8 cellular contexts compared by ENCODE assay signal in genomic region chr6:138499303-138499991, GRCh38. TPM values are rescaled to one million over a fixed set of nuclear protein-coding genes. Genes with fewer than 3 reads are reported as not detected.
DNase-seq lines count a peak whose midpoint lies in the region; ATAC-seq, FAIRE-seq and TF ChIP-seq lines count a peak whose summit lies in the region.

TSS of gene NHSL1 (minus strand) at chr6:138499494. CDS start at chr6:138499290, 204 bp downstream.

- TF ChIP-seq RAD21 in HepG2 (CRISPR knock-in tag; IDR thresholded peaks at IDR 0.05) = no peak

- FAIRE-seq in HepG2 (lab: Jason Lieb, UNC) = peak; percentile 52

- ATAC-seq in GM21423 (IDR thresholded peaks at IDR 0.05; ENCODE audit: unreplicated experiment) = peak; percentile 94
- peak; percentile 76 for ATAC-seq in HepG2

- TF ChIP-seq EP300 in HepG2 (IDR thresholded peaks at IDR 0.05; ENCODE audit: low read depth in 2 of 2, low read length in 2 of 2) (peak in 1 of 2 experiments; percentile 52; a peak in 2 of 4 replicates), HepG2 (CRISPR knock-in tag; IDR thresholded peaks at IDR 0.05; ENCODE audit: borderline replicate concordance) (no peak)

- H3K4me1 Mint-ChIP-seq in MCF 10A (ENCODE audit: insufficient read depth, unreplicated experiment) = peaks cover 8% of the 10 kb centered on the region

- peak within 1 kb of the TSS; percentile 66 for H3K9ac ChIP-seq in HepG2 (ENCODE audit: insufficient read depth, low read depth, low read length)

- H3K27me3 Mint-ChIP-seq in MCF 10A (ENCODE audit: insufficient read depth, unreplicated experiment) = no peaks in the 10 kb centered on the region

- no peaks in the 10 kb centered on the region; a peak in 1 of 5 replicates for H3K27me3 ChIP-seq in HepG2 (ENCODE audit: control insufficient read depth in 1 of 2, insufficient read depth in 2 of 2, low read length in 2 of 2)
- H3K27me3 ChIP-seq in SJCRH30 = no peaks in the 10 kb centered on the region
- H3K27me3 ChIP-seq in osteoblast (ENCODE audit: insufficient read depth, low read length) = no peaks in the 10 kb centered on the region

- peak; percentile 61 to 86; a peak in 3 of 4 replicates for TF ChIP-seq POLR2A in HepG2 (IDR thresholded peaks at IDR 0.05; ENCODE audit: insufficient read depth in 1 of 2, low read depth in 2 of 2, low read length in 2 of 2)

- in situ Hi-C loops in HepG2 (cut with HindIII; ENCODE audit: extremely low pct_ligation_motif_present, low pct_unique_long_range_greater_than_20kb) = no loop called here

- H3K36me3 Mint-ChIP-seq in MCF 10A (ENCODE audit: insufficient read depth, unreplicated experiment) = no peaks in the 10 kb centered on the region

- H3K9me3 Mint-ChIP-seq in MCF 10A (ENCODE audit: unreplicated experiment) = no peaks in the 10 kb centered on the region

- H3K36me3 ChIP-seq in HepG2 (replicated peaks in 1 of 2; ENCODE audit: control insufficient read depth in 1 of 2, insufficient read depth in 2 of 2, low read length in 2 of 2) (peaks cover 5 to 14% of the 10 kb centered on the region in 2 experiments), SJCRH30 (no peaks in the 10 kb centered on the region), osteoblast (ENCODE audit: insufficient read depth, low read length) (no peaks in the 10 kb centered on the region)

- H3K9me3 ChIP-seq in HepG2 (ENCODE audit: low read length) = no peaks in the 10 kb centered on the region
- H3K9me3 ChIP-seq in SJCRH30 (replicated peaks) = no peaks in the 10 kb centered on the region
- no peaks in the 10 kb centered on the region for H3K9me3 ChIP-seq in osteoblast (ENCODE audit: low read depth, low read length)

- H4K20me1 ChIP-seq in HepG2 (ENCODE audit: insufficient read depth, low read length) = peaks cover 8% of the 10 kb centered on the region; the same call in 1 of the 2 replicates
- no peaks in the 10 kb centered on the region for H4K20me1 ChIP-seq in osteoblast (ENCODE audit: insufficient read depth, low read length)

- H3K27ac Mint-ChIP-seq in MCF 10A (ENCODE audit: low read depth, unreplicated experiment) = peak within 1 kb of the TSS; percentile 6

- CTCF ChIA-PET in MCF 10A (lab: Yijun Ruan, JAX) = interaction anchor here (0.8 to 3.1 kb wide), 4 partner anchors 8 to 497 kb away, joined by 3 to 15 read pairs (median 7); no protein-coding TSS in a partner anchor
- CTCF ChIA-PET in HepG2 (lab: Yijun Ruan, JAX; ENCODE audit: low intra/inter-chr PET ratio, low total read pairs) = no interaction called here

- peaks cover 88% of the 10 kb centered on the region for H3K79me2 ChIP-seq in HepG2 (ENCODE audit: insufficient read depth, low read length)
- H3K79me2 ChIP-seq in osteoblast (ENCODE audit: insufficient read depth, low read length) = no peaks in the 10 kb centered on the region

- H3K4me3 Mint-ChIP-seq in MCF 10A (ENCODE audit: unreplicated experiment) = no peak within 1 kb of the TSS

- H2AFZ ChIP-seq in HepG2 (ENCODE audit: low read length) = no peak within 1 kb of the TSS
- no peak within 1 kb of the TSS for H2AFZ ChIP-seq in osteoblast (ENCODE audit: low read length)

- peak within 1 kb of the TSS; percentile 68 for H3K4me2 ChIP-seq in HepG2 (ENCODE audit: low read depth, low read length)
- no peak within 1 kb of the TSS for H3K4me2 ChIP-seq in osteoblast (ENCODE audit: insufficient read depth, low read length)

- H3K4me3 ChIP-seq in HepG2 (replicated peaks in 1 of 3; ENCODE audit: insufficient read depth in 1 of 3, low read depth in 2 of 3, low read length in 3 of 3) (peak within 1 kb of the TSS; percentile 63 to 86 (median 75)), SJCRH30 (no peak within 1 kb of the TSS), osteoblast (ENCODE audit: insufficient read depth, low read length) (no peak within 1 kb of the TSS)

- TF ChIP-seq CTCF in MCF 10A (IDR thresholded peaks at IDR 0.05; ENCODE audit: unreplicated experiment) = no peak
- 0 out of 2 replicates have a peak, but pooled peaks have one; percentile 4 for TF ChIP-seq CTCF in HepG2 (CRISPR knock-in tag; IDR thresholded peaks at IDR 0.05)
- TF ChIP-seq CTCF in osteoblast (IDR thresholded peaks at IDR 0.05; ENCODE audit: extremely low read depth, low read depth, low read length) = no peak

- H3K4me1 ChIP-seq in HepG2 (ENCODE audit: insufficient read depth, low read length) = peaks cover 89% of the 10 kb centered on the region
- no peaks in the 10 kb centered on the region for H3K4me1 ChIP-seq in SJCRH30
- H3K4me1 ChIP-seq in osteoblast (ENCODE audit: insufficient read depth, low read length) = no peaks in the 10 kb centered on the region

- intact Hi-C loops in MCF 10A (cut with micrococcal nuclease) (no loop called here), HepG2 (cut with micrococcal nuclease; ENCODE audit: unreplicated experiment) (loop anchor here (2.0 kb wide), 1 partner anchor 23 kb away; no protein-coding TSS in a partner anchor)

- DNase-seq in DMS 273 treated with DMSO at 0.1 percent for 48 hours (lab: John Stamatoyannopoulos, UW) (peak; percentile 97), HT-29 (ENCODE audit: low spot score) (no peak), MCF 10A (ENCODE audit: unreplicated experiment) (no peak), HepG2 (ENCODE audit: low spot score) (peak; percentile 84), SJCRH30 (no peak), osteoblast (ENCODE audit: insufficient read length, low spot score, missing footprints) (no peak)
- DNase-seq in activated naive CD4-positive, alpha-beta T cell treated with Interleukin-2 at 50 U/mL for 16 hours = no peak

- peak within 1 kb of the TSS; percentile 70 for H3K27ac ChIP-seq in HepG2 (ENCODE audit: extremely low read length, insufficient read depth, low read length)
- H3K27ac ChIP-seq in SJCRH30 = no peak within 1 kb of the TSS
- H3K27ac ChIP-seq in osteoblast (ENCODE audit: low read depth, low read length) = no peak within 1 kb of the TSS

- POLR2A ChIA-PET in MCF 10A (lab: Yijun Ruan, JAX) = interaction anchor here (1.1 kb wide), 1 partner anchor 94 kb away, joined by 3 read pairs; no protein-coding TSS in a partner anchor
- POLR2A ChIA-PET in HepG2 (lab: Yijun Ruan, JAX) = interaction anchor here (0.9 to 2.3 kb wide), 7 partner anchors 8 to 73 kb away, joined by 3 to 9 read pairs (median 3); no protein-coding TSS in a partner anchor

- BruUV-seq in MCF 10A (replicated peaks; lab: Mats Ljungman, UMichigan) (no TSS peak), HepG2 (replicated peaks; lab: Mats Ljungman, UMichigan) (no TSS peak)

- WGBS in HepG2 (ENCODE audit: low lambda C conversion rate) = 3% methylated on average over 8 of the region's 8 CpGs

TF ChIP-seq in HepG2, 621 proteins besides CTCF, POLR2A, EP300 and RAD21 (continues in another document):
- TF ChIP-seq HMGA1 (CRISPR knock-in tag; conservative IDR thresholded peaks at IDR 0.05) = no peak
- TF ChIP-seq ZBED4 (CRISPR knock-in tag; IDR thresholded peaks at IDR 0.05; ENCODE audit: borderline replicate concordance) = no peak
- TF ChIP-seq NFKBIZ (CRISPR knock-in tag; IDR thresholded peaks at IDR 0.05) = no peak

RNA-seq across cellular contexts. Expression of gene NHSL1, which starts in this region (rescaled TPM):
- total RNA-seq in HT-29 (2014; rRNA removed; shearing (Covaris generic)) = 14.1 and 15.6 TPM in 2 replicates
- 23.9 and 32.1 TPM in 2 replicates for total RNA-seq in MCF 10A (2022)
- total RNA-seq in HepG2 (2016; rRNA removed; fragmentation: Illumina TruSeq; extraction: Trizol) = 53.6 and 59.5 TPM in 2 replicates
- 19.0 and 21.3 TPM in 2 replicates for total RNA-seq in HepG2 (2016; cell fraction: cytosol; rRNA removed; fragmentation: Illumina TruSeq; extraction: Trizol; ENCODE audit: low read depth)
- 55.9 and 56.5 TPM in 2 replicates for total RNA-seq in HepG2 (2016; cell fraction: insoluble cytoplasmic fraction; rRNA removed; fragmentation: Illumina TruSeq; extraction: Trizol)
- 22.2 and 23.0 TPM in 2 replicates for total RNA-seq in HepG2 (2016; cell fraction: membrane; rRNA removed; fragmentation: Illumina TruSeq; extraction: Trizol)
- total RNA-seq in HepG2 (2016; cell fraction: nucleus; rRNA removed; fragmentation: Illumina TruSeq; extraction: Trizol) = 124 and 133 TPM in 2 replicates
- polyA plus RNA-seq in HepG2 (2011; rRNA removed) = 22.6 and 24.9 TPM in 2 replicates
- polyA plus RNA-seq in HepG2 (2011; cell fraction: cytosol; rRNA removed) = 11.6 and 12.3 TPM in 2 replicates
- polyA plus RNA-seq in HepG2 (2011; cell fraction: nucleus; rRNA removed) = 42.8 and 45.1 TPM in 2 replicates
- polyA plus RNA-seq in HepG2 (2012) = 23.2 and 25.7 TPM in 2 replicates
- polyA plus RNA-seq in HepG2 (2016; cell fraction: cytosol; fragmentation: Illumina TruSeq; extraction: Trizol; ENCODE audit: low read depth) = 3.5 and 3.8 TPM in 2 replicates
- polyA plus RNA-seq in HepG2 (2016; cell fraction: insoluble cytoplasmic fraction; fragmentation: Illumina TruSeq; extraction: Trizol; ENCODE audit: low read depth) = 20.6 and 26.3 TPM in 2 replicates
- 6.4 and 7.5 TPM in 2 replicates for polyA plus RNA-seq in HepG2 (2016; cell fraction: membrane; fragmentation: Illumina TruSeq; extraction: Trizol; ENCODE audit: low read depth)
- polyA plus RNA-seq in HepG2 (2016; cell fraction: nucleus; fragmentation: Illumina TruSeq; extraction: Trizol; ENCODE audit: insufficient read depth, low read depth) = 67.3 and 71.2 TPM in 2 replicates
- polyA minus RNA-seq in HepG2 (2011; rRNA and poly(A)+ RNA removed; ENCODE audit: low replicate concordance) = 4.6 and 265 TPM in 2 replicates
- polyA minus RNA-seq in HepG2 (2011; cell fraction: cytosol; rRNA and poly(A)+ RNA removed) = 58.2 and 64.4 TPM in 2 replicates
- 179 and 208 TPM in 2 replicates for polyA minus RNA-seq in HepG2 (2011; cell fraction: nucleus; rRNA and poly(A)+ RNA removed)
- total RNA-seq in SJCRH30 (2014; rRNA removed; shearing (Covaris generic)) = 4.1 and 5.3 TPM in 2 replicates
- total RNA-seq in osteoblast = 6.2 and 6.9 TPM in 2 replicates

Comparison
In these comparisons a context has a peak if more than half of its experiments do, and no peak if none do; other contexts are left out.
1. DNase-seq: peak in DMS 273 treated with DMSO at 0.1 percent for 48 hours (single experiment) and HepG2 (single experiment); none in HT-29 (single experiment), MCF 10A (single experiment), SJCRH30 (0 of 2), osteoblast (single experiment) and activated naive CD4-positive, alpha-beta T cell treated with Interleukin-2 at 50 U/mL for 16 hours (single experiment).
2. H3K4me3 ChIP-seq: peak in HepG2 (3 of 3); none in SJCRH30 (single experiment) and osteoblast (single experiment).